Comparison of ENCODE assay signal across 14 cellular contexts in the genomic region with DNA sequence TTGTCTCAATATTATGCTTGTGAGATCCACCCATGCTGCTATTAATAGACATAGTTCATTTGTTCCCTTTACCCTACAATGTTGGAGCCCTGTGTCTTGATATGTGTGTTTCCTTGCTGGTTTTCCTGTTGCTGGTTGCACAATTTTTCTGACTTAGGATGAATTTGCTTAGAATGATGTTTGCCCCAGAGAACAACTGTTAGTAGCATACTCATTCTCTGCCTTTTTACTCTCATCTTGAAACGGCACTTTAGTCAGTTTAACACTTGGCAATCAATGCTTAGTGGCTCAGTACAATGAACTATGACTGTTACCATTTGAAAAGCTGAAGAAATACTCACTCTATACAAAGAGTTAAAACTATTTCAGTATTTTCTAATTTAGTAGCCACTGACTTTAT.
DNase-seq lines count a peak whose midpoint lies in the region; ATAC-seq and TF ChIP-seq lines count a peak whose summit lies in the region.
"Had no signal": no experiment of that assay in that cellular context is flagged by ENCODE, and none has a peak within 500 bp of the region (broad histone marks: within the 10 kb centered on the region; RNA-seq: fewer than 3 reads in every experiment).

No MANE protein-coding gene starts in this region.

- peak overlapping the region; percentile 1 for H3K4me2 ChIP-seq in hepatocyte
- H3K4me2 ChIP-seq: KMS-11 had no signal

- ATAC-seq in GM18867 (IDR thresholded peaks at IDR 0.05; ENCODE audit: unreplicated experiment), result peak; percentile 46
- peak; percentile 70 for ATAC-seq in HG02623 (IDR thresholded peaks at IDR 0.05; ENCODE audit: unreplicated experiment)
- peak; percentile 73 for ATAC-seq in HG03442 (IDR thresholded peaks at IDR 0.05; ENCODE audit: unreplicated experiment)
- ATAC-seq in GM18868 (IDR thresholded peaks at IDR 0.05; ENCODE audit: unreplicated experiment), result no peak
- no peak for ATAC-seq in HG02870 (IDR thresholded peaks at IDR 0.05; ENCODE audit: unreplicated experiment)
- ATAC-seq: CD8-positive, alpha-beta T cell had no signal

- H3K27ac ChIP-seq in hepatocyte, result no peak overlapping the region
- H3K27ac ChIP-seq: KMS-11, thyroid gland, WERI-Rb-1 had no signal

- 69% methylated on average over 1 of the region's 1 CpG for WGBS in hepatocyte (ENCODE audit: low lambda C conversion rate, missing lambda C conversion rate)

- TF ChIP-seq CTCF in hepatocyte (IDR thresholded peaks at IDR 0.05; ENCODE audit: poor library complexity), result no peak

- no peaks in the 10 kb centered on the region for H3K9me3 ChIP-seq in hepatocyte (ENCODE audit: low read depth)
- H3K9me3 ChIP-seq: thyroid gland had no signal

- H3K4me1 ChIP-seq in hepatocyte (ENCODE audit: insufficient read depth), result no peaks in the 10 kb centered on the region
- H3K4me1 ChIP-seq: thyroid gland had no signal

- DNase-seq in hepatocyte (ENCODE audit: low spot score) (no peak), hepatic stellate cell (ENCODE audit: low spot score) (no peak), NCI-H1417 (lab: John Stamatoyannopoulos, UW) (no peak)
- DNase-seq: activated CD8-positive, alpha-beta memory T cell treated with anti-CD3 and anti-CD28 coated beads, Interleukin-2, amount 50 U/mL, for 48 hours; CD8-positive, alpha-beta T cell; stimulated activated CD4-positive, alpha-beta T cell treated with anti-CD3 and anti-CD28 coated beads, Interleukin-15, amount 100 ng/mL, for 24 hours; thyroid gland; WERI-Rb-1 had no signal

- H2AFZ ChIP-seq in hepatocyte, result no peak overlapping the region

- no peak overlapping the region for H3K4me3 ChIP-seq in hepatocyte
- H3K4me3 ChIP-seq: thyroid gland had no signal

- no peaks in the 10 kb centered on the region for H3K36me3 ChIP-seq in hepatocyte (replicated peaks; ENCODE audit: insufficient read depth, low read depth)
- H3K36me3 ChIP-seq: thyroid gland, WERI-Rb-1 had no signal

- no peaks in the 10 kb centered on the region for H3K79me2 ChIP-seq in hepatocyte

- no peaks in the 10 kb centered on the region for H4K20me1 ChIP-seq in hepatocyte (ENCODE audit: insufficient read depth, poor library complexity, severe bottlenecking)

- H3K9me2 ChIP-seq in hepatocyte (replicated peaks; ENCODE audit: insufficient read depth), result no peaks in the 10 kb centered on the region

- H3K27me3 ChIP-seq in hepatocyte, result no peaks in the 10 kb centered on the region
- H3K27me3 ChIP-seq: thyroid gland had no signal

Comparison
In these comparisons a context has a peak if more than half of its experiments do, and no peak if none do; other contexts are left out.
1. ATAC-seq: peak in GM18867 (single experiment), HG02623 (single experiment) and HG03442 (single experiment); none in GM18868 (single experiment) and HG02870 (single experiment).